Comparison of ENCODE assay signal across 11 cellular contexts in genomic region chr7:19707240-19707639, GRCh38. TPM values are rescaled to one million over a fixed set of nuclear protein-coding genes. Genes with fewer than 3 reads are reported as not detected.
DNase-seq lines count a peak whose midpoint lies in the region; ATAC-seq, FAIRE-seq and TF ChIP-seq lines count a peak whose summit lies in the region.
"Had no signal": no experiment of that assay in that cellular context is flagged by ENCODE, and none has a peak within 500 bp of the region (broad histone marks: within the 10 kb centered on the region; RNA-seq: fewer than 3 reads in every experiment).

No MANE protein-coding gene starts in this region.

- peaks cover 38% of the 10 kb centered on the region for H3K4me1 Mint-ChIP-seq in MCF 10A (ENCODE audit: insufficient read depth, unreplicated experiment)
- H3K4me1 Mint-ChIP-seq in T-cell = peaks cover 53 to 61% (median 55%) of the 10 kb centered on the region in 3 donors
- H3K4me1 Mint-ChIP-seq in stimulated activated memory B cell treated with anti-CD40 and anti-IgM and Interleukin-4, amounts not matched to agents 10 μg/mL and 1 μg/mL and 100 μg/mL, for 72 hours = peaks cover 53% of the 10 kb centered on the region

- H3K36me3 Mint-ChIP-seq in MCF 10A (ENCODE audit: insufficient read depth, unreplicated experiment) (peaks cover 13% of the 10 kb centered on the region), T-cell (peaks cover 9% of the 10 kb centered on the region)
- peaks cover 15% of the 10 kb centered on the region for H3K36me3 Mint-ChIP-seq in stimulated activated memory B cell treated with anti-CD40 and anti-IgM and Interleukin-4, amounts not matched to agents 10 μg/mL and 1 μg/mL and 100 μg/mL, for 72 hours

- peak overlapping the region; percentile 97 for H3K4me3 Mint-ChIP-seq in MCF 10A (ENCODE audit: unreplicated experiment)
- peak overlapping the region; percentile 92 to 99 (median 93) for H3K4me3 Mint-ChIP-seq in T-cell
- H3K4me3 Mint-ChIP-seq in stimulated activated memory B cell treated with anti-CD40 and anti-IgM and Interleukin-4, amounts not matched to agents 10 μg/mL and 1 μg/mL and 100 μg/mL, for 72 hours = peak overlapping the region; percentile 21

- no peaks in the 10 kb centered on the region for H3K36me3 ChIP-seq in breast epithelium

- DNase-seq in MCF 10A (ENCODE audit: unreplicated experiment) = peak; percentile 17
- no peak for DNase-seq in breast epithelium (ENCODE audit: low spot score in 2 of 2)
- no peak for DNase-seq in T-cell
- peak; percentile 28 for DNase-seq in fibroblast of peridontal ligament (ENCODE audit: extremely low read depth)
- no peak for DNase-seq in frontal cortex (ENCODE audit: low spot score in 2 of 2)
- DNase-seq in GM19240 (ENCODE audit: insufficient read length, low spot score) = no peak
- no peak for DNase-seq in caudate nucleus (lab: John Stamatoyannopoulos, UW)
- DNase-seq: DMS79, NCI-H1436 had no signal

- POLR2A ChIA-PET in MCF 10A (lab: Yijun Ruan, JAX) = interaction anchor here (1.0 kb wide), 1 partner anchor 623 kb away, joined by 3 read pairs; no protein-coding TSS in a partner anchor
- POLR2A ChIA-PET in T-cell (lab: Charles Lee) = no interaction called here

- no peaks in the 10 kb centered on the region for H3K27me3 Mint-ChIP-seq in MCF 10A (ENCODE audit: insufficient read depth, unreplicated experiment)
- no peaks in the 10 kb centered on the region for H3K27me3 Mint-ChIP-seq in T-cell
- no peaks in the 10 kb centered on the region for H3K27me3 Mint-ChIP-seq in stimulated activated memory B cell treated with anti-CD40 and anti-IgM and Interleukin-4, amounts not matched to agents 10 μg/mL and 1 μg/mL and 100 μg/mL, for 72 hours

- CTCF ChIA-PET in MCF 10A (lab: Yijun Ruan, JAX) (interaction anchor here (0.6 to 0.8 kb wide), 3 partner anchors 140 to 1354 kb away, joined by 3 to 4 read pairs (median 3); no protein-coding TSS in a partner anchor), T-cell (lab: Charles Lee) (interaction anchor here in 1 of 2 donors (0.6 kb wide), 1 partner anchor 29 kb away, joined by 3 read pairs; no protein-coding TSS in a partner anchor)

- TF ChIP-seq POLR2A in breast epithelium (IDR thresholded peaks at IDR 0.05) = no peak

- H3K27me3 ChIP-seq in breast epithelium = no peaks in the 10 kb centered on the region

- TF ChIP-seq CTCF in MCF 10A (IDR thresholded peaks at IDR 0.05; ENCODE audit: unreplicated experiment) = no peak
- no peak for TF ChIP-seq CTCF in breast epithelium (IDR thresholded peaks at IDR 0.05)

- no peaks in the 10 kb centered on the region for H3K9me3 ChIP-seq in breast epithelium

- peak overlapping the region in 1 of 3 donors; percentile 86 for H3K4me3 ChIP-seq in breast epithelium

- H3K27ac Mint-ChIP-seq in MCF 10A (ENCODE audit: low read depth, unreplicated experiment) (peak overlapping the region; percentile 94), T-cell (no peak overlapping the region)
- no peak overlapping the region for H3K27ac Mint-ChIP-seq in stimulated activated memory B cell treated with anti-CD40 and anti-IgM and Interleukin-4, amounts not matched to agents 10 μg/mL and 1 μg/mL and 100 μg/mL, for 72 hours

- H3K27ac ChIP-seq in breast epithelium (no peak overlapping the region), caudate nucleus (ENCODE audit: low read depth, low read length) (no peak overlapping the region)

- no peak for ATAC-seq in T-cell (replicated peaks in 1 of 4)
- ATAC-seq in stimulated activated memory B cell treated with anti-CD40 and anti-IgM and Interleukin-4, amounts not matched to agents 10 μg/mL and 1 μg/mL and 100 μg/mL, for 72 hours = no peak
- ATAC-seq: esophagus mucosa had no signal

- intact Hi-C loops in MCF 10A (cut with micrococcal nuclease) (no loop called here), breast epithelium (cut with DNase I; ENCODE audit: low total_unique reads) (no loop called here)

- no peak for FAIRE-seq in frontal cortex (lab: Jason Lieb, UNC)

- no peaks in the 10 kb centered on the region for H3K4me1 ChIP-seq in breast epithelium

- H3K9me3 Mint-ChIP-seq in MCF 10A (ENCODE audit: unreplicated experiment) (peaks cover 8% of the 10 kb centered on the region), T-cell (no peaks in the 10 kb centered on the region)
- no peaks in the 10 kb centered on the region for H3K9me3 Mint-ChIP-seq in stimulated activated memory B cell treated with anti-CD40 and anti-IgM and Interleukin-4, amounts not matched to agents 10 μg/mL and 1 μg/mL and 100 μg/mL, for 72 hours

- no TSS peak for BruUV-seq in MCF 10A (replicated peaks; lab: Mats Ljungman, UMichigan)

RNA-seq across cellular contexts. Expression of gene POLR1F, which starts 1.6 kb away (rescaled TPM):
- total RNA-seq in MCF 10A (2022) (21.4 and 22.8 TPM in 2 replicates), breast epithelium (10 to 100 TPM; 12.5 to 20.5 (median 17.0) TPM), T-cell (10 to 100 TPM; 11.9 to 22.1 (median 12.5) TPM), frontal cortex (14.3 TPM)

Comparison
In these comparisons a context has a peak if more than half of its experiments do, and no peak if none do; other contexts are left out.
1. DNase-seq: peak in MCF 10A (single experiment) and fibroblast of peridontal ligament (single experiment); none in breast epithelium (0 of 2), T-cell (0 of 34), frontal cortex (0 of 2), GM19240 (single experiment) and caudate nucleus (0 of 61).
2. H3K4me3 Mint-ChIP-seq: peak in every context shown above with its lines; median percentile 97 in MCF 10A; 93 in T-cell; 21 in stimulated activated memory B cell treated with anti-CD40 and anti-IgM and Interleukin-4, amounts not matched to agents 10 μg/mL and 1 μg/mL and 100 μg/mL, for 72 hours.